Comparison of ENCODE assay signal across 20 cellular contexts in the genomic region with DNA sequence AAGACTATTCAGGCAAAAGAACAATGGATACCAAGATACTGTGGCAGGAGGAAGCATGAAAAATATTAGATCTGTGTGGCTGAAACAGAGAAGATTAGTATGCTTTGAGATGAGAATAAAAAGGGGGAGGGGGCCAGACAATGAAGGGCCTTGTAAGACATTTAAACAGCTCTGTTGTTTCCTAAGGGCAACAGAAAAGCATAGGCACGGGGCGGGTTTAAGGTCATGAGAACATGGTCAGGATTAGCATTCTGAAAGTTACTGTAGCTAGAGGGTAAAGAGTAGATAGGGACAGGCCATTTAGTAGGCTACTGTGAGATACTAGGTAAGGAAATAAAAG. TPM values are rescaled to one million over a fixed set of nuclear protein-coding genes. Genes with fewer than 3 reads are reported as not detected.
DNase-seq lines count a peak whose midpoint lies in the region; ATAC-seq, FAIRE-seq and TF ChIP-seq lines count a peak whose summit lies in the region.
"Had no signal": no experiment of that assay in that cellular context is flagged by ENCODE, and none has a peak within 500 bp of the region (broad histone marks: within the 10 kb centered on the region; RNA-seq: fewer than 3 reads in every experiment).

No MANE protein-coding gene starts in this region.

- no peak overlapping the region for H3K9ac ChIP-seq in astrocyte (ENCODE audit: low read length)
- H3K9ac ChIP-seq: parathyroid adenoma had no signal

- CTCF ChIA-PET in CD4-positive, alpha-beta memory T cell (lab: Charles Lee; ENCODE audit: partially characterized antibody): interaction anchor here (1.0 to 1.9 kb wide), 4 partner anchors 34 to 387 kb away, joined by 3 to 8 read pairs (median 3); a partner anchor contains a TSS

- in situ Hi-C loops in HAP-1 (cut with MboI; ENCODE audit: low sequenced_read_pairs): no loop called here

- no peak overlapping the region for H3K4me2 ChIP-seq in astrocyte (ENCODE audit: low read length)

- H3K36me3 ChIP-seq in HAP-1 (replicated peaks) (peaks cover 38% of the 10 kb centered on the region), astrocyte (ENCODE audit: insufficient read depth, low read length) (peaks cover 26% of the 10 kb centered on the region)
- peaks cover 22% of the 10 kb centered on the region for H3K36me3 ChIP-seq in CD4-positive, alpha-beta memory T cell (ENCODE audit: insufficient read depth, low read length)
- H3K36me3 ChIP-seq: uterus had no signal

- H3K27ac Mint-ChIP-seq in astrocyte (ENCODE audit: unreplicated experiment): peak overlapping the region; percentile 8
- peak overlapping the region in 2 of 7 donors; percentile 7 to 32 for H3K27ac Mint-ChIP-seq in CD4-positive, alpha-beta memory T cell
- H3K27ac Mint-ChIP-seq: activated naive CD8-positive, alpha-beta T cell; IgD-negative memory B cell had no signal

- H3K27ac ChIP-seq in astrocyte (ENCODE audit: low read depth, low read length) (no peak overlapping the region), layer of hippocampus (ENCODE audit: low read depth, low read length) (peak overlapping the region; percentile 71)
- H3K27ac ChIP-seq in CD4-positive, alpha-beta memory T cell (ENCODE audit: low read depth, low read length): no peak overlapping the region
- H3K27ac ChIP-seq: body of pancreas, coronary artery, parathyroid adenoma, uterus had no signal

- intact Hi-C loops in CD4-positive, alpha-beta memory T cell (cut with micrococcal nuclease): no loop called here

- H3K4me1 Mint-ChIP-seq in astrocyte (ENCODE audit: low read depth, unreplicated experiment): peaks cover 14% of the 10 kb centered on the region
- peaks cover 0 to 8% (median 5%) of the 10 kb centered on the region in 4 donors for H3K4me1 Mint-ChIP-seq in CD4-positive, alpha-beta memory T cell
- H3K4me1 Mint-ChIP-seq in activated T-cell treated with anti-CD3 and anti-CD28 coated beads, Interleukin-2, amount 50 U/mL, for 4 hours (ENCODE audit: low read depth): no peaks in the 10 kb centered on the region
- H3K4me1 Mint-ChIP-seq: CD14-positive monocyte, IgD-negative memory B cell, natural killer cell had no signal

- POLR2A ChIA-PET in CD4-positive, alpha-beta memory T cell (lab: Charles Lee; ENCODE audit: partially characterized antibody): no interaction called here

- DNase-seq in HAP-1 (ENCODE audit: low spot score in 2 of 2) (peak; percentile 49 to 54), astrocyte (ENCODE audit: low read depth) (no peak), retinal pigment epithelial cell (ENCODE audit: low read depth) (peak; percentile 25), NCI-H524 (lab: John Stamatoyannopoulos, UW) (no peak), SKM-1 treated with dmso at 0.1 percent for 144 hours (lab: John Stamatoyannopoulos, UW; ENCODE audit: unreplicated experiment) (no peak)
- DNase-seq in CD4-positive, alpha-beta memory T cell: no peak
- no peak for DNase-seq in activated T-cell treated with anti-CD3 and anti-CD28 coated beads, Interleukin-2, amount 50 U/mL, for 4 hours
- DNase-seq: activated CD4-positive, alpha-beta T cell treated with anti-CD3 and anti-CD28 coated beads for 1 hour; body of pancreas; left colon; natural killer cell; NCI-H1417; NCI-H524 treated with DMSO at 0.1 percent for 48 hours; uterus had no signal

- H2AFZ ChIP-seq in astrocyte (ENCODE audit: low read depth, low read length): no peak overlapping the region
- H2AFZ ChIP-seq: parathyroid adenoma had no signal

- TF ChIP-seq CTCF in astrocyte (IDR thresholded peaks at IDR 0.05; ENCODE audit: insufficient read depth, low read depth, low read length): no peak
- no peak for TF ChIP-seq CTCF in retinal pigment epithelial cell (conservative IDR thresholded peaks at IDR 0.05; ENCODE audit: low read depth, low read length)

- H3K36me3 Mint-ChIP-seq in astrocyte (ENCODE audit: low read depth, unreplicated experiment): peaks cover 2% of the 10 kb centered on the region
- peaks cover 58 to 64% of the 10 kb centered on the region in 2 donors for H3K36me3 Mint-ChIP-seq in CD4-positive, alpha-beta memory T cell
- peaks cover 46% of the 10 kb centered on the region for H3K36me3 Mint-ChIP-seq in activated T-cell treated with anti-CD3 and anti-CD28 coated beads, Interleukin-2, amount 50 U/mL, for 4 hours (ENCODE audit: insufficient read depth)

- H3K9me3 ChIP-seq in HAP-1: no peaks in the 10 kb centered on the region
- no peaks in the 10 kb centered on the region for H3K9me3 ChIP-seq in astrocyte (ENCODE audit: insufficient read depth, low read depth, low read length)
- H3K9me3 ChIP-seq in CD4-positive, alpha-beta memory T cell (ENCODE audit: control insufficient read depth in 1 of 2, low read length in 2 of 2): no peaks in the 10 kb centered on the region
- H3K9me3 ChIP-seq: body of pancreas, uterus had no signal

- H3K4me3 ChIP-seq in HAP-1 (no peak overlapping the region), astrocyte (ENCODE audit: insufficient read depth, low read depth, low read length) (no peak overlapping the region), retinal pigment epithelial cell (ENCODE audit: low read length) (no peak overlapping the region)
- H3K4me3 ChIP-seq in CD4-positive, alpha-beta memory T cell (ENCODE audit: low read length in 2 of 2): no peak overlapping the region
- H3K4me3 ChIP-seq: body of pancreas, coronary artery, uterus had no signal

- no peaks in the 10 kb centered on the region for H4K20me1 ChIP-seq in astrocyte (ENCODE audit: insufficient read depth, low read length)

- ATAC-seq in activated T-cell treated with anti-CD3 and anti-CD28 coated beads, Interleukin-2, amount 50 U/mL, for 4 hours: no peak
- ATAC-seq: body of pancreas, left colon, natural killer cell had no signal

- no peaks in the 10 kb centered on the region for H3K79me2 ChIP-seq in astrocyte (ENCODE audit: insufficient read depth, low read length)
- H3K79me2 ChIP-seq: parathyroid adenoma had no signal

- no peaks in the 10 kb centered on the region for H3K27me3 Mint-ChIP-seq in astrocyte (ENCODE audit: low read depth, unreplicated experiment)
- H3K27me3 Mint-ChIP-seq in CD4-positive, alpha-beta memory T cell: no peaks in the 10 kb centered on the region
- no peaks in the 10 kb centered on the region for H3K27me3 Mint-ChIP-seq in activated T-cell treated with anti-CD3 and anti-CD28 coated beads, Interleukin-2, amount 50 U/mL, for 4 hours (ENCODE audit: low read depth)
- H3K27me3 Mint-ChIP-seq: activated naive CD8-positive, alpha-beta T cell; IgD-negative memory B cell had no signal

- no peak overlapping the region for H3K4me3 Mint-ChIP-seq in astrocyte (ENCODE audit: unreplicated experiment)
- H3K4me3 Mint-ChIP-seq in CD4-positive, alpha-beta memory T cell: no peak overlapping the region
- H3K4me3 Mint-ChIP-seq in activated T-cell treated with anti-CD3 and anti-CD28 coated beads, Interleukin-2, amount 50 U/mL, for 4 hours: no peak overlapping the region
- H3K4me3 Mint-ChIP-seq: activated naive CD8-positive, alpha-beta T cell; CD14-positive monocyte; IgD-negative memory B cell; natural killer cell had no signal

- no peaks in the 10 kb centered on the region for H3K27me3 ChIP-seq in HAP-1 (ENCODE audit: low read depth)
- no peaks in the 10 kb centered on the region for H3K27me3 ChIP-seq in astrocyte (ENCODE audit: insufficient read depth, low read length)
- no peaks in the 10 kb centered on the region for H3K27me3 ChIP-seq in layer of hippocampus (ENCODE audit: control insufficient read depth, insufficient read depth, low read length)
- H3K27me3 ChIP-seq in CD4-positive, alpha-beta memory T cell (ENCODE audit: insufficient read depth, low read length): no peaks in the 10 kb centered on the region
- H3K27me3 ChIP-seq: body of pancreas, uterus had no signal

- FAIRE-seq in astrocyte (lab: Jason Lieb, UNC): peak; percentile 20

- H3K4me1 ChIP-seq in HAP-1 (peaks cover 11% of the 10 kb centered on the region), astrocyte (ENCODE audit: insufficient read depth, low read length) (no peaks in the 10 kb centered on the region)
- H3K4me1 ChIP-seq in CD4-positive, alpha-beta memory T cell (ENCODE audit: insufficient read depth, low read length): no peaks in the 10 kb centered on the region
- H3K4me1 ChIP-seq: parathyroid adenoma, uterus had no signal

- no peaks in the 10 kb centered on the region for H3K9me3 Mint-ChIP-seq in astrocyte (ENCODE audit: unreplicated experiment)
- H3K9me3 Mint-ChIP-seq in CD4-positive, alpha-beta memory T cell: no peaks in the 10 kb centered on the region
- H3K9me3 Mint-ChIP-seq in activated T-cell treated with anti-CD3 and anti-CD28 coated beads, Interleukin-2, amount 50 U/mL, for 4 hours: no peaks in the 10 kb centered on the region
- H3K9me3 Mint-ChIP-seq: CD14-positive monocyte, IgD-negative memory B cell, natural killer cell had no signal

RNA-seq across cellular contexts. Expression of a gene that starts 18.6 kb away (rescaled TPM):
- 29.6 and 33.7 TPM in 2 replicates for total RNA-seq in astrocyte
- 10 to 100 TPM; 25.6 to 28.7 TPM for total RNA-seq in CD4-positive, alpha-beta memory T cell
- polyA plus RNA-seq in CD4-positive, alpha-beta memory T cell: 10 to 100 TPM; 20.6 to 23.7 TPM
- 10 to 100 TPM; 52.1 to 59.0 (median 55.6) TPM for total RNA-seq in activated T-cell treated with anti-CD3 and anti-CD28 coated beads, Interleukin-2, amount 50 U/mL, for 4 hours

RNA-seq across cellular contexts. Expression of a gene that starts 19.1 kb away (rescaled TPM):
- 36.7 and 39.2 TPM in 2 replicates for total RNA-seq in astrocyte
- total RNA-seq in CD4-positive, alpha-beta memory T cell: 10 to 100 TPM; 92.2 to 94.2 TPM
- polyA plus RNA-seq in CD4-positive, alpha-beta memory T cell: 100 to 1,000 TPM; 106 to 111 TPM
- total RNA-seq in activated T-cell treated with anti-CD3 and anti-CD28 coated beads, Interleukin-2, amount 50 U/mL, for 4 hours: 10 to 100 TPM; 39.2 to 44.1 (median 43.1) TPM

Comparison
In these comparisons a context has a peak if more than half of its experiments do, and no peak if none do; other contexts are left out.
1. DNase-seq: peak in HAP-1 (2 of 2) and retinal pigment epithelial cell (single experiment); none in astrocyte (single experiment), CD4-positive, alpha-beta memory T cell (0 of 5), NCI-H524 (0 of 2), SKM-1 treated with dmso at 0.1 percent for 144 hours (single experiment) and activated T-cell treated with anti-CD3 and anti-CD28 coated beads, Interleukin-2, amount 50 U/mL, for 4 hours (single experiment).